ENCODE assay signal across 8 cellular contexts in genomic region chr1:38873027-38873969, GRCh38. TPM values are rescaled to one million over a fixed set of nuclear protein-coding genes. Genes with fewer than 3 reads are reported as not detected.
A peak's percentile ranks its signal among the peaks of the same experiment; 100 is the strongest.
DNase-seq lines count a peak whose midpoint lies in the region; ATAC-seq and TF ChIP-seq lines count a peak whose summit lies in the region.

Gene MYCBP, minus strand, starts transcription at chr1:38873348. Its CDS starts 43 bp downstream, at chr1:38873305.

- H3K27me3 Mint-ChIP-seq in activated naive CD8-positive, alpha-beta T cell, result no peaks in the 10 kb centered on the region
- no peaks in the 10 kb centered on the region for H3K27me3 Mint-ChIP-seq in glutamatergic neuron (ENCODE audit: unreplicated experiment)

- peak within 1 kb of the TSS; percentile 67 for H2AFZ ChIP-seq in osteoblast (ENCODE audit: low read length)

- no peaks in the 10 kb centered on the region for H3K27me3 ChIP-seq in osteoblast (ENCODE audit: insufficient read depth, low read length)
- no peaks in the 10 kb centered on the region for H3K27me3 ChIP-seq in thoracic aorta (replicated peaks; ENCODE audit: insufficient read depth)

- H3K4me1 ChIP-seq in osteoblast (ENCODE audit: insufficient read depth, low read length) (peaks cover 10% of the 10 kb centered on the region), thoracic aorta (ENCODE audit: control insufficient read depth in 1 of 2, low read depth in 2 of 2) (peaks cover 5 to 20% of the 10 kb centered on the region in 2 donors)

- no peaks in the 10 kb centered on the region for H3K9me3 ChIP-seq in osteoblast (ENCODE audit: low read depth, low read length)
- no peaks in the 10 kb centered on the region for H3K9me3 ChIP-seq in thoracic aorta

- peaks cover 62% of the 10 kb centered on the region for H3K79me2 ChIP-seq in osteoblast (ENCODE audit: insufficient read depth, low read length)

- peaks cover 4% of the 10 kb centered on the region for H4K20me1 ChIP-seq in osteoblast (ENCODE audit: insufficient read depth, low read length)

- peak within 1 kb of the TSS; percentile 73 for H3K4me3 ChIP-seq in osteoblast (ENCODE audit: insufficient read depth, low read length)
- peak within 1 kb of the TSS; percentile 83 for H3K4me3 ChIP-seq in thoracic aorta

- DNase-seq in GM10248 (ENCODE audit: extremely low spot score), result peak; percentile 99
- peak; percentile 94 for DNase-seq in NCI-H1105 (lab: John Stamatoyannopoulos, UW)
- peak; percentile 89 for DNase-seq in SKM-1 treated with dmso at 0.1 percent for 144 hours (lab: John Stamatoyannopoulos, UW; ENCODE audit: unreplicated experiment)
- peak; percentile 96 for DNase-seq in glutamatergic neuron
- DNase-seq in osteoblast (ENCODE audit: insufficient read length, low spot score, missing footprints), result peak; percentile 99
- peak; percentile 73 for DNase-seq in thoracic aorta (ENCODE audit: low spot score)

- H3K9me3 Mint-ChIP-seq in activated naive CD8-positive, alpha-beta T cell (ENCODE audit: low read depth), result no peaks in the 10 kb centered on the region
- peaks cover 7% of the 10 kb centered on the region for H3K9me3 Mint-ChIP-seq in glutamatergic neuron (ENCODE audit: unreplicated experiment)

- peak within 1 kb of the TSS; percentile 84 for H3K4me2 ChIP-seq in osteoblast (ENCODE audit: insufficient read depth, low read length)

- peak within 1 kb of the TSS; percentile 94 for H3K4me3 Mint-ChIP-seq in activated naive CD8-positive, alpha-beta T cell
- H3K4me3 Mint-ChIP-seq in glutamatergic neuron (ENCODE audit: unreplicated experiment), result peak within 1 kb of the TSS; percentile 95

- CTCF ChIA-PET in GM10248 (lab: Yijun Ruan, JAX), result interaction anchor here (1.2 to 4.0 kb wide), 3 partner anchors 8 to 17 kb away, joined by 3 to 12 read pairs (median 4); partner anchors contain the start of gene GJA9

- POLR2A ChIA-PET in GM10248 (lab: Yijun Ruan, JAX), result no interaction called here

- H3K36me3 ChIP-seq in osteoblast (ENCODE audit: insufficient read depth, low read length) (no peaks in the 10 kb centered on the region), thoracic aorta (no peaks in the 10 kb centered on the region)

- peaks cover 28% of the 10 kb centered on the region for H3K4me1 Mint-ChIP-seq in activated naive CD8-positive, alpha-beta T cell (ENCODE audit: low read depth)
- H3K4me1 Mint-ChIP-seq in glutamatergic neuron (ENCODE audit: low read depth, unreplicated experiment), result peaks cover 9% of the 10 kb centered on the region

- peak within 1 kb of the TSS; percentile 7 for H3K27ac ChIP-seq in osteoblast (ENCODE audit: low read depth, low read length)
- H3K27ac ChIP-seq in thoracic aorta, result peak within 1 kb of the TSS; percentile 28 to 49

- H3K36me3 Mint-ChIP-seq in activated naive CD8-positive, alpha-beta T cell, result no peaks in the 10 kb centered on the region
- no peaks in the 10 kb centered on the region for H3K36me3 Mint-ChIP-seq in glutamatergic neuron (ENCODE audit: unreplicated experiment)

- peak within 1 kb of the TSS; percentile 85 for H3K27ac Mint-ChIP-seq in activated naive CD8-positive, alpha-beta T cell
- H3K27ac Mint-ChIP-seq in glutamatergic neuron (ENCODE audit: unreplicated experiment), result peak within 1 kb of the TSS; percentile 85

- ATAC-seq in HG02623 (IDR thresholded peaks at IDR 0.05; ENCODE audit: unreplicated experiment), result peak; percentile 97
- peak; percentile 97 for ATAC-seq in thoracic aorta (ENCODE audit: insufficient number of reproducible peaks, low FRiP score, low read depth)

- TF ChIP-seq CTCF in GM10248 (IDR thresholded peaks at IDR 0.05; ENCODE audit: control extremely low read depth, extremely low read depth, low read depth, missing control alignments) (no peak), glutamatergic neuron (IDR thresholded peaks at IDR 0.05; ENCODE audit: partially characterized antibody, unreplicated experiment) (peak; percentile 54), osteoblast (IDR thresholded peaks at IDR 0.05; ENCODE audit: extremely low read depth, low read depth, low read length) (no peak), thoracic aorta (IDR thresholded peaks at IDR 0.05) (peak; percentile 35)

RNA-seq across cellular contexts. Expression of gene MYCBP, which starts in this region (rescaled TPM):
- total RNA-seq in glutamatergic neuron (ENCODE audit: unreplicated experiment), result 6.6 TPM
- 2.1 and 2.5 TPM in 2 replicates for total RNA-seq in osteoblast
- 1 to 10 TPM; 5.1 to 7.5 TPM for total RNA-seq in thoracic aorta

Comparison
In these comparisons a context has a peak if more than half of its experiments do, and no peak if none do; other contexts are left out.
1. Peak in every context shown above with its lines: DNase-seq, ATAC-seq, H3K4me3 ChIP-seq and H3K27ac ChIP-seq.
2. CTCF ChIP-seq: peak in glutamatergic neuron (single experiment) and thoracic aorta (single experiment); none in GM10248 (single experiment) and osteoblast (single experiment).